Comparison of ENCODE assay signal across 8 cellular contexts in genomic region chrX:102516314-102516936, GRCh38. TPM values are rescaled to one million over a fixed set of nuclear protein-coding genes. Genes with fewer than 3 reads are reported as not detected.
DNase-seq lines count a peak whose midpoint lies in the region; ATAC-seq and TF ChIP-seq lines count a peak whose summit lies in the region.

Gene TMSB15A, minus strand, starts transcription at chrX:102516739.

- H3K4me3 Mint-ChIP-seq in T-cell (peak within 1 kb of the TSS; percentile 65 to 79 (median 76)), progenitor cell of endocrine pancreas (ENCODE audit: low read depth) (peak within 1 kb of the TSS; percentile 85)

- in situ Hi-C loops in transverse colon (cut with MboI; ENCODE audit: low pct_ligation_motif_present in 1 of 4, low pct_unique_long_range_greater_than_20kb in 1 of 4, low sequenced_read_pairs in 3 of 4), result no loop called here

- POLR2A ChIA-PET in T-cell (lab: Charles Lee), result no interaction called here

- peaks cover 13% of the 10 kb centered on the region; the same call in 1 of the 2 replicates for H3K36me3 ChIP-seq in BLaER1
- no peaks in the 10 kb centered on the region for H3K36me3 ChIP-seq in left ventricle myocardium inferior
- no peaks in the 10 kb centered on the region for H3K36me3 ChIP-seq in transverse colon

- ATAC-seq in GM21447 (IDR thresholded peaks at IDR 0.05; ENCODE audit: unreplicated experiment) (peak; percentile 57), T-cell (replicated peaks in 1 of 4) (peak; percentile 86 to 95 (median 92))

- no peak for TF ChIP-seq POLR2A in transverse colon (IDR thresholded peaks at IDR 0.05)

- no peaks in the 10 kb centered on the region for H3K36me3 Mint-ChIP-seq in T-cell
- peaks cover 12% of the 10 kb centered on the region for H3K36me3 Mint-ChIP-seq in progenitor cell of endocrine pancreas (ENCODE audit: insufficient read depth)

- TF ChIP-seq CTCF in left ventricle myocardium inferior (IDR thresholded peaks at IDR 0.05; ENCODE audit: borderline replicate concordance) (no peak), progenitor cell of endocrine pancreas (IDR thresholded peaks at IDR 0.05; ENCODE audit: unreplicated experiment) (no peak), transverse colon (IDR thresholded peaks at IDR 0.05) (no peak)

- TF ChIP-seq EP300 in transverse colon (IDR thresholded peaks at IDR 0.05; ENCODE audit: low read depth), result no peak

- H3K27ac ChIP-seq in BLaER1 (peak within 1 kb of the TSS; percentile 70), left ventricle myocardium inferior (replicated peaks) (no peak within 1 kb of the TSS), transverse colon (peak within 1 kb of the TSS in 1 of 4 donors; percentile 5)

- peak within 1 kb of the TSS; percentile 78 for H3K9ac ChIP-seq in BLaER1

- H3K4me1 ChIP-seq in BLaER1 (no peaks in the 10 kb centered on the region), left ventricle myocardium inferior (peaks cover 8% of the 10 kb centered on the region), transverse colon (peaks cover 0 to 6% (median 2%) of the 10 kb centered on the region in 4 donors)

- CTCF ChIA-PET in T-cell (lab: Charles Lee), result interaction anchor here in 1 of 2 donors (0.7 kb wide), 1 partner anchor 26 kb away, joined by 5 read pairs; no protein-coding TSS in a partner anchor

- H3K4me2 ChIP-seq in BLaER1, result peak within 1 kb of the TSS; percentile 77

- DNase-seq in M059J (ENCODE audit: low read depth) (peak; percentile 60), T-cell (peak in 33 of 34 experiments; percentile 1 to 67 (median 38)), amniotic stem cell (lab: John Stamatoyannopoulos, UW) (peak; percentile 3), left ventricle myocardium inferior (peak; percentile 66), progenitor cell of endocrine pancreas (ENCODE audit: low spot score, unreplicated experiment) (peak; percentile 54), transverse colon (peak; percentile 53)

- WGBS in transverse colon (ENCODE audit: low coverage in 1 of 2), 2 donors, result 35% methylated on average over 19 of the region's 50 CpGs; no CpG with 5 or more reads in 1 of the 2 donors

- H3K27ac Mint-ChIP-seq in T-cell, result peak within 1 kb of the TSS in 1 of 2 donors; percentile 46
- H3K27ac Mint-ChIP-seq in progenitor cell of endocrine pancreas, result peak within 1 kb of the TSS; percentile 98

- H3K27me3 Mint-ChIP-seq in T-cell, result peaks cover 41 to 46% of the 10 kb centered on the region in 2 donors
- H3K27me3 Mint-ChIP-seq in progenitor cell of endocrine pancreas, result peaks cover 3% of the 10 kb centered on the region

- H3K27me3 ChIP-seq in BLaER1 (no peaks in the 10 kb centered on the region), left ventricle myocardium inferior (ENCODE audit: low read depth) (peaks cover 35% of the 10 kb centered on the region), transverse colon (peaks cover 8% of the 10 kb centered on the region)

- intact Hi-C loops in left ventricle myocardium inferior (cut with micrococcal nuclease) (no loop called here), transverse colon (cut with DNase I; ENCODE audit: low total_unique reads) (no loop called here)

- peak within 1 kb of the TSS; percentile 70 for H3K4me3 ChIP-seq in BLaER1
- H3K4me3 ChIP-seq in left ventricle myocardium inferior, result peak within 1 kb of the TSS; percentile 65
- H3K4me3 ChIP-seq in transverse colon, result peak within 1 kb of the TSS in 3 of 4 donors; percentile 31 to 56 (median 32)

- peaks cover 0 to 13% (median 3%) of the 10 kb centered on the region in 3 donors for H3K4me1 Mint-ChIP-seq in T-cell
- peaks cover 14% of the 10 kb centered on the region for H3K4me1 Mint-ChIP-seq in progenitor cell of endocrine pancreas (ENCODE audit: low read depth)

- H3K9me3 ChIP-seq in BLaER1 (no peaks in the 10 kb centered on the region), left ventricle myocardium inferior (replicated peaks) (no peaks in the 10 kb centered on the region), transverse colon (no peaks in the 10 kb centered on the region)

- H3K9me3 Mint-ChIP-seq in T-cell, result no peaks in the 10 kb centered on the region
- H3K9me3 Mint-ChIP-seq in progenitor cell of endocrine pancreas (ENCODE audit: low read depth), result peaks cover 5% of the 10 kb centered on the region

- H4K20me1 ChIP-seq in BLaER1, result no peaks in the 10 kb centered on the region

RNA-seq across cellular contexts. Expression of gene TMSB15A, which starts in this region (rescaled TPM):
- total RNA-seq in M059J (2014; rRNA removed; shearing (Covaris generic)), result 13.7 and 21.5 TPM in 2 replicates
- total RNA-seq in T-cell (not detected), left ventricle myocardium inferior (not detected), progenitor cell of endocrine pancreas (113 and 124 TPM in 2 replicates), transverse colon (not detected)

Comparison
In these comparisons a context has a peak if more than half of its experiments do, and no peak if none do; other contexts are left out.
1. RNA of gene TMSB15A (total RNA-seq): 113 to 124 TPM in progenitor cell of endocrine pancreas and 13.7 to 21.5 TPM in M059J; not detected in left ventricle myocardium inferior (single experiment), not detected in T-cell and not detected in transverse colon; every median in the first group is over 10 times any median in the second.
2. Peak in DNase-seq and ATAC-seq in T-cell; RNA of the gene not detected or under 1 TPM.
3. Peak in DNase-seq and H3K4me3 ChIP-seq in left ventricle myocardium inferior; RNA of the gene not detected or under 1 TPM.
4. Peak in DNase-seq and H3K4me3 ChIP-seq in transverse colon; RNA of the gene not detected or under 1 TPM.
5. DNase-seq: peak in every context shown above with its lines; median percentile 66 in left ventricle myocardium inferior; 60 in M059J; 54 in progenitor cell of endocrine pancreas; 53 in transverse colon; 38 in T-cell; 3 in amniotic stem cell.
6. Peak in every context shown above with its lines, with median percentiles within 50 percentile points of each other: H3K4me3 ChIP-seq.